ENCODE assay signal across 11 cellular contexts in the genomic region with DNA sequence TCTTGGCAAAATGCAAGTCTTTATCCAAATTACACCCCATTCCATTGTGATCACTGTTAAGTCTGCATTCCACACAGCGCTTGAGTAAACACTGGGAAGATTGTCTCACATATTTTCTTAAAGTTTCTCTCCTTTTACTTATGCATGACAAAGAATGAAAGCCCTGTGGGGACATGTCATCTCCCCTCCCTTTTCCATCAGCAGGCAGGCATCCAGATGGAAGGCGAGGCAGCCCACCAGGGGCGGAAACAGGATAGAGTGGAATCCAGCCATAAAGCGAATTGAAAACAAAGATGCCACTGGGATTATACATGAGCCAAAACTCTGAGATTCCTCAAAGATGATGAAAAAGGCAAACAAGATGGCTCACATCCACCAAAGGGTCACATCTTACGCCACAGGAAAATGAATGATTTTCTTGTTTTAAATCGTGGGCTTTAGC.
DNase-seq lines count a peak whose midpoint lies in the region; TF ChIP-seq lines count a peak whose summit lies in the region.
"Had no signal": no experiment of that assay in that cellular context is flagged by ENCODE, and none has a peak within 500 bp of the region (broad histone marks: within the 10 kb centered on the region; RNA-seq: fewer than 3 reads in every experiment).

No MANE protein-coding gene starts in this region.

- peaks cover 75% of the 10 kb centered on the region for H3K79me2 ChIP-seq in ACC112 (ENCODE audit: control insufficient read depth, insufficient read depth, low read length, unreplicated experiment)

- peaks cover 8% of the 10 kb centered on the region for H3K9me3 Mint-ChIP-seq in activated T-helper 2 cell treated with anti-CD3 and anti-CD28 coated beads, Interferon-gamma antibody, Interleukin-2, Interleukin-4, amounts not matched to agents 10 μg/mL and 5 μg/mL and 100 μg/mL, durations not matched to agents 14 hours and 24 hours and 36 hours

- H3K27me3 ChIP-seq in ACC112 (ENCODE audit: insufficient read depth, low read length): no peaks in the 10 kb centered on the region
- H3K27me3 ChIP-seq: Peyer's patch had no signal

- H3K27me3 Mint-ChIP-seq in activated T-helper 2 cell treated with anti-CD3 and anti-CD28 coated beads, Interferon-gamma antibody, Interleukin-2, Interleukin-4, amounts not matched to agents 10 μg/mL and 5 μg/mL and 100 μg/mL, durations not matched to agents 14 hours and 24 hours and 36 hours (ENCODE audit: low read depth): no peaks in the 10 kb centered on the region

- H2AFZ ChIP-seq in ACC112 (ENCODE audit: low read length, unreplicated experiment): peak overlapping the region; percentile 8

- intact Hi-C loops in activated T-helper 2 cell treated with anti-CD3 and anti-CD28 coated beads, Interferon-gamma antibody, Interleukin-2, Interleukin-4, amounts not matched to agents 10 μg/mL and 5 μg/mL and 100 μg/mL, durations not matched to agents 14 hours and 24 hours and 36 hours (cut with micrococcal nuclease): no loop called here

- H3K27ac Mint-ChIP-seq in activated T-helper 2 cell treated with anti-CD3 and anti-CD28 coated beads, Interferon-gamma antibody, Interleukin-2, Interleukin-4, amounts not matched to agents 10 μg/mL and 5 μg/mL and 100 μg/mL, durations not matched to agents 14 hours and 24 hours and 36 hours: no peak overlapping the region
- H3K27ac Mint-ChIP-seq: nephron progenitor cell had no signal

- no peak for TF ChIP-seq CTCF in choroid plexus epithelial cell (conservative IDR thresholded peaks at IDR 0.05; ENCODE audit: low read depth, low read length)

- peaks cover 17% of the 10 kb centered on the region for H3K36me3 ChIP-seq in ACC112 (ENCODE audit: insufficient read depth, low read length)

- peaks cover 36% of the 10 kb centered on the region for H3K36me3 Mint-ChIP-seq in activated T-helper 2 cell treated with anti-CD3 and anti-CD28 coated beads, Interferon-gamma antibody, Interleukin-2, Interleukin-4, amounts not matched to agents 10 μg/mL and 5 μg/mL and 100 μg/mL, durations not matched to agents 14 hours and 24 hours and 36 hours (ENCODE audit: low read depth)

- H3K4me3 ChIP-seq in ACC112 (ENCODE audit: low read depth, low read length) (peak overlapping the region; percentile 52), choroid plexus epithelial cell (ENCODE audit: low read depth, low read length) (no peak overlapping the region)
- H3K4me3 ChIP-seq: Peyer's patch had no signal

- H3K27ac ChIP-seq in ACC112 (ENCODE audit: low read depth, low read length): peak overlapping the region; percentile 98
- H3K27ac ChIP-seq: Peyer's patch had no signal

- no peak overlapping the region for H3K4me3 Mint-ChIP-seq in activated T-helper 2 cell treated with anti-CD3 and anti-CD28 coated beads, Interferon-gamma antibody, Interleukin-2, Interleukin-4, amounts not matched to agents 10 μg/mL and 5 μg/mL and 100 μg/mL, durations not matched to agents 14 hours and 24 hours and 36 hours (ENCODE audit: low read depth)
- H3K4me3 Mint-ChIP-seq: nephron progenitor cell had no signal

- DNase-seq in HT1080 (ENCODE audit: low read depth) (peak; percentile 32), choroid plexus epithelial cell (ENCODE audit: low read depth) (peak; percentile 90), iPS-NIHi7 (ENCODE audit: extremely low spot score) (peak; percentile 52), NOMO-1 (lab: John Stamatoyannopoulos, UW; ENCODE audit: unreplicated experiment in 2 of 2) (no peak), GF-D8 (lab: John Stamatoyannopoulos, UW) (no peak)
- no peak for DNase-seq in effector CD4-positive, alpha-beta T cell
- no peak for DNase-seq in activated T-helper 2 cell treated with anti-CD3 and anti-CD28 coated beads, Interferon-gamma antibody, Interleukin-2, Interleukin-4, amounts not matched to agents 10 μg/mL and 5 μg/mL and 100 μg/mL, durations not matched to agents 14 hours and 24 hours and 36 hours (ENCODE audit: low spot score)
- DNase-seq: effector CD8-positive, alpha-beta T cell; nephron progenitor cell; Peyer's patch had no signal

- H3K4me1 Mint-ChIP-seq in activated T-helper 2 cell treated with anti-CD3 and anti-CD28 coated beads, Interferon-gamma antibody, Interleukin-2, Interleukin-4, amounts not matched to agents 10 μg/mL and 5 μg/mL and 100 μg/mL, durations not matched to agents 14 hours and 24 hours and 36 hours (ENCODE audit: low read depth): peaks cover 34% of the 10 kb centered on the region

- H3K4me1 ChIP-seq in ACC112 (ENCODE audit: control insufficient read depth, insufficient read depth, low read length, unreplicated experiment): peaks cover 59% of the 10 kb centered on the region
- H3K4me1 ChIP-seq: Peyer's patch had no signal

Comparison
In these comparisons a context has a peak if more than half of its experiments do, and no peak if none do; other contexts are left out.
1. DNase-seq: peak in HT1080 (single experiment), choroid plexus epithelial cell (single experiment) and iPS-NIHi7 (single experiment); none in effector CD4-positive, alpha-beta T cell (single experiment), activated T-helper 2 cell treated with anti-CD3 and anti-CD28 coated beads, Interferon-gamma antibody, Interleukin-2, Interleukin-4, amounts not matched to agents 10 μg/mL and 5 μg/mL and 100 μg/mL, durations not matched to agents 14 hours and 24 hours and 36 hours (single experiment), NOMO-1 (0 of 2) and GF-D8 (single experiment).